In the genomic region with DNA sequence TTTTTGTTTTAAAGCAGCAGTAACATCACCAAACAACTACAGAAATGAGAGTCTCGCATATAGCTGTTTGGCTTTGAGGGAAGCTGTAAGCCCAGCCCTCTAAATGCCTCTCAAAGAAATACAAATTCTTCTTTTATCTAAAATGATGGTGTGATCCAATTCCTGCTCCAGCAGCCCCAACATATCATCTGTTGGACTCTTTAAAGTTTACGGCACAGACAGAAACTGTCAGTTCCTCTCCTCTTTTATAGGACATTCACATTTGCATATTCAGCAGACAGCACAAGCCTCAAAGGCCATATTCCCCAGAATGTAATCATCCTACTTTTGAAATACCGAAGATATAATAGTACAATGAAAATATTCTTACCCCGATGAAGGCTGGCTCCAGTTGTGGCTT, we compare ENCODE assay signal across 14 cellular contexts.
DNase-seq lines count a peak whose midpoint lies in the region; ATAC-seq and TF ChIP-seq lines count a peak whose summit lies in the region.
"Had no signal": no experiment of that assay in that cellular context is flagged by ENCODE, and none has a peak within 500 bp of the region (broad histone marks: within the 10 kb centered on the region; RNA-seq: fewer than 3 reads in every experiment).

No MANE protein-coding gene starts in this region.

- H3K9ac ChIP-seq in neural progenitor cell, result no peak overlapping the region

- no peak for TF ChIP-seq EP300 in gastroesophageal sphincter (IDR thresholded peaks at IDR 0.05)

- peak overlapping the region; percentile 29 for H2AFZ ChIP-seq in neural progenitor cell (replicated peaks)

- H3K36me3 ChIP-seq in gastroesophageal sphincter, result no peaks in the 10 kb centered on the region
- H3K36me3 ChIP-seq in neural progenitor cell, result no peaks in the 10 kb centered on the region
- H3K36me3 ChIP-seq in uterus, result no peaks in the 10 kb centered on the region
- no peaks in the 10 kb centered on the region for H3K36me3 ChIP-seq in CD8-positive, alpha-beta T cell (ENCODE audit: insufficient read depth, low read length)
- H3K36me3 ChIP-seq: ovary had no signal

- POLR2A ChIA-PET in CD8-positive, alpha-beta T cell (lab: Charles Lee), result no interaction called here

- intact Hi-C loops in uterus (cut with DNase I; ENCODE audit: low total_unique reads), result no loop called here
- intact Hi-C loops in CD8-positive, alpha-beta T cell (cut with DNase I, micrococcal nuclease), result no loop called here
- intact Hi-C loops in activated T-helper 2 cell treated with anti-CD3 and anti-CD28 coated beads, Interferon-gamma antibody, Interleukin-2, Interleukin-4, amounts not matched to agents 10 μg/mL and 5 μg/mL and 100 μg/mL, durations not matched to agents 14 hours and 24 hours and 36 hours (cut with micrococcal nuclease), result no loop called here

- H3K27ac ChIP-seq in gastroesophageal sphincter (peak overlapping the region in 3 of 4 donors; percentile 7 to 14 (median 7)), neural progenitor cell (no peak overlapping the region), uterus (peak overlapping the region; percentile 28 to 54)
- H3K27ac ChIP-seq in CD8-positive, alpha-beta T cell (ENCODE audit: low read depth, low read length), result no peak overlapping the region
- H3K27ac ChIP-seq: ovary had no signal

- H3K36me3 Mint-ChIP-seq in neural progenitor cell, result no peaks in the 10 kb centered on the region
- H3K36me3 Mint-ChIP-seq in CD8-positive, alpha-beta T cell, result no peaks in the 10 kb centered on the region
- H3K36me3 Mint-ChIP-seq in activated T-helper 2 cell treated with anti-CD3 and anti-CD28 coated beads, Interferon-gamma antibody, Interleukin-2, Interleukin-4, amounts not matched to agents 10 μg/mL and 5 μg/mL and 100 μg/mL, durations not matched to agents 14 hours and 24 hours and 36 hours (ENCODE audit: low read depth), result no peaks in the 10 kb centered on the region
- H3K36me3 Mint-ChIP-seq: activated CD4-positive, alpha-beta memory T cell treated with anti-CD3 and anti-CD28 coated beads for 36 hours had no signal

- no peaks in the 10 kb centered on the region for H4K20me1 ChIP-seq in neural progenitor cell (ENCODE audit: low read depth)

- H3F3A ChIP-seq in neural progenitor cell (ENCODE audit: low read depth), result no peaks in the 10 kb centered on the region

- H3K4me3 Mint-ChIP-seq in neural progenitor cell, result no peak overlapping the region
- no peak overlapping the region for H3K4me3 Mint-ChIP-seq in CD8-positive, alpha-beta T cell
- no peak overlapping the region for H3K4me3 Mint-ChIP-seq in activated T-helper 2 cell treated with anti-CD3 and anti-CD28 coated beads, Interferon-gamma antibody, Interleukin-2, Interleukin-4, amounts not matched to agents 10 μg/mL and 5 μg/mL and 100 μg/mL, durations not matched to agents 14 hours and 24 hours and 36 hours (ENCODE audit: low read depth)
- H3K4me3 Mint-ChIP-seq: activated CD4-positive, alpha-beta memory T cell treated with anti-CD3 and anti-CD28 coated beads for 36 hours had no signal

- 43 to 56% methylated on average over 4 of the region's 4 CpGs for WGBS in gastroesophageal sphincter (ENCODE audit: low coverage in 1 of 2), 2 donors

- H3K4me2 ChIP-seq in neural progenitor cell, result no peak overlapping the region

- TF ChIP-seq CTCF in gastroesophageal sphincter (IDR thresholded peaks at IDR 0.05) (no peak), neural progenitor cell (IDR thresholded peaks at IDR 0.05) (no peak), uterus (IDR thresholded peaks at IDR 0.05) (no peak)
- no peak for TF ChIP-seq CTCF in CD8-positive, alpha-beta T cell (IDR thresholded peaks at IDR 0.05)

- H3K4me3 ChIP-seq in gastroesophageal sphincter (no peak overlapping the region), neural progenitor cell (no peak overlapping the region), uterus (no peak overlapping the region)
- no peak overlapping the region for H3K4me3 ChIP-seq in CD8-positive, alpha-beta T cell (ENCODE audit: low read depth, low read length)
- H3K4me3 ChIP-seq: ovary had no signal

- DNase-seq in NCI-H526 treated with DMSO at 0.1 percent for 48 hours (lab: John Stamatoyannopoulos, UW) (peak; percentile 92), neural progenitor cell (ENCODE audit: low spot score) (no peak), uterus (no peak)
- DNase-seq in CD8-positive, alpha-beta T cell, result no peak
- no peak for DNase-seq in activated T-helper 2 cell treated with anti-CD3 and anti-CD28 coated beads, Interferon-gamma antibody, Interleukin-2, Interleukin-4, amounts not matched to agents 10 μg/mL and 5 μg/mL and 100 μg/mL, durations not matched to agents 14 hours and 24 hours and 36 hours (ENCODE audit: low spot score)
- no peak for DNase-seq in stimulated activated naive CD4-positive, alpha-beta T cell (lab: John Stamatoyannopoulos, UW)
- DNase-seq: activated CD4-positive, alpha-beta memory T cell treated with anti-CD3 and anti-CD28 coated beads for 36 hours; DMS153; midbrain; NCI-H187 treated with DMSO at 0.1 percent for 48 hours; NCI-H510A treated with DMSO at 0.1 percent for 48 hours; ovary; PC-3 had no signal

- H3K27me3 ChIP-seq in gastroesophageal sphincter (no peaks in the 10 kb centered on the region), neural progenitor cell (no peaks in the 10 kb centered on the region), uterus (no peaks in the 10 kb centered on the region)
- no peaks in the 10 kb centered on the region for H3K27me3 ChIP-seq in CD8-positive, alpha-beta T cell (ENCODE audit: insufficient read depth, low read length)
- H3K27me3 ChIP-seq: ovary had no signal

- CTCF ChIA-PET in CD8-positive, alpha-beta T cell (lab: Charles Lee), result no interaction called here

- peak overlapping the region; percentile 54 for H3K27ac Mint-ChIP-seq in neural progenitor cell
- H3K27ac Mint-ChIP-seq in CD8-positive, alpha-beta T cell, result no peak overlapping the region
- H3K27ac Mint-ChIP-seq in activated T-helper 2 cell treated with anti-CD3 and anti-CD28 coated beads, Interferon-gamma antibody, Interleukin-2, Interleukin-4, amounts not matched to agents 10 μg/mL and 5 μg/mL and 100 μg/mL, durations not matched to agents 14 hours and 24 hours and 36 hours, result no peak overlapping the region
- H3K27ac Mint-ChIP-seq: activated CD4-positive, alpha-beta memory T cell treated with anti-CD3 and anti-CD28 coated beads for 36 hours had no signal

- peaks cover 49% of the 10 kb centered on the region for H3K4me1 Mint-ChIP-seq in neural progenitor cell
- peaks cover 1% of the 10 kb centered on the region for H3K4me1 Mint-ChIP-seq in CD8-positive, alpha-beta T cell (ENCODE audit: low read depth)
- peaks cover under 1% of the 10 kb centered on the region for H3K4me1 Mint-ChIP-seq in activated T-helper 2 cell treated with anti-CD3 and anti-CD28 coated beads, Interferon-gamma antibody, Interleukin-2, Interleukin-4, amounts not matched to agents 10 μg/mL and 5 μg/mL and 100 μg/mL, durations not matched to agents 14 hours and 24 hours and 36 hours (ENCODE audit: low read depth)

- ATAC-seq in gastroesophageal sphincter, result no peak
- ATAC-seq in CD8-positive, alpha-beta T cell, result no peak
- ATAC-seq: PC-3 had no signal

- no peaks in the 10 kb centered on the region for H3K27me3 Mint-ChIP-seq in neural progenitor cell (ENCODE audit: insufficient read depth, low read depth)
- peaks cover 8% of the 10 kb centered on the region for H3K27me3 Mint-ChIP-seq in CD8-positive, alpha-beta T cell (ENCODE audit: low read depth)
- peaks cover 2% of the 10 kb centered on the region for H3K27me3 Mint-ChIP-seq in activated T-helper 2 cell treated with anti-CD3 and anti-CD28 coated beads, Interferon-gamma antibody, Interleukin-2, Interleukin-4, amounts not matched to agents 10 μg/mL and 5 μg/mL and 100 μg/mL, durations not matched to agents 14 hours and 24 hours and 36 hours (ENCODE audit: low read depth)

- TF ChIP-seq POLR2A in gastroesophageal sphincter (IDR thresholded peaks at IDR 0.05) (no peak), uterus (IDR thresholded peaks at IDR 0.05) (no peak)

- H3K9me3 Mint-ChIP-seq in neural progenitor cell, result no peaks in the 10 kb centered on the region
- H3K9me3 Mint-ChIP-seq in CD8-positive, alpha-beta T cell, result no peaks in the 10 kb centered on the region
- H3K9me3 Mint-ChIP-seq in activated T-helper 2 cell treated with anti-CD3 and anti-CD28 coated beads, Interferon-gamma antibody, Interleukin-2, Interleukin-4, amounts not matched to agents 10 μg/mL and 5 μg/mL and 100 μg/mL, durations not matched to agents 14 hours and 24 hours and 36 hours, result no peaks in the 10 kb centered on the region
- H3K9me3 Mint-ChIP-seq: activated CD4-positive, alpha-beta memory T cell treated with anti-CD3 and anti-CD28 coated beads for 36 hours had no signal

- H3K9me3 ChIP-seq in gastroesophageal sphincter (no peaks in the 10 kb centered on the region), neural progenitor cell (ENCODE audit: low read depth) (no peaks in the 10 kb centered on the region), uterus (no peaks in the 10 kb centered on the region)
- no peaks in the 10 kb centered on the region for H3K9me3 ChIP-seq in CD8-positive, alpha-beta T cell (ENCODE audit: low read length)
- H3K9me3 ChIP-seq: ovary had no signal

- H3K4me1 ChIP-seq in gastroesophageal sphincter (peaks cover 0 to 35% (median 10%) of the 10 kb centered on the region in 3 donors), neural progenitor cell (no peaks in the 10 kb centered on the region), uterus (peaks cover 6 to 10% of the 10 kb centered on the region in 2 donors)
- H3K4me1 ChIP-seq in CD8-positive, alpha-beta T cell (ENCODE audit: insufficient read depth, low read length), result no peaks in the 10 kb centered on the region

- no peaks in the 10 kb centered on the region for H3K79me2 ChIP-seq in neural progenitor cell (ENCODE audit: low read depth)

Comparison
In these comparisons a context has a peak if more than half of its experiments do, and no peak if none do; other contexts are left out.
1. H3K27ac ChIP-seq: peak in gastroesophageal sphincter (3 of 4) and uterus (2 of 2); none in neural progenitor cell (single experiment) and CD8-positive, alpha-beta T cell (single experiment).